Comparison of ENCODE assay signal across 31 cellular contexts in genomic region chr20:8373579-8373978, GRCh38.
"Had no signal": no experiment of that assay in that cellular context is flagged by ENCODE, and none has a peak within 500 bp of the region (broad histone marks: within the 10 kb centered on the region; RNA-seq: fewer than 3 reads in every experiment).

No MANE protein-coding gene starts in this region.

- H3K36me3 ChIP-seq: MG63 had no signal

- H3K4me3 ChIP-seq: MG63 had no signal

- DNase-seq: Karpas-422, MG63, MM.1S, NCI-H1048, NCI-H1092, NCI-H1092 treated with DMSO at 0.1 percent for 48 hours, NCI-H1105, NCI-H1105 treated with DMSO at 0.1 percent for 48 hours, NCI-H1417 treated with DMSO at 0.1 percent for 48 hours, NCI-H1436, NCI-H1436 treated with DMSO at 0.1 percent for 48 hours, NCI-H146, NCI-H1694, NCI-H1694 treated with DMSO at 0.1 percent for 48 hours, NCI-H187 treated with DMSO at 0.1 percent for 48 hours, NCI-H1930, NCI-H2029, NCI-H2029 treated with DMSO at 0.1 percent for 48 hours, NCI-H2081, NCI-H2081 treated with DMSO at 0.1 percent for 48 hours, NCI-H2107, NCI-H2171, NCI-H2171 treated with DMSO at 0.1 percent for 48 hours, NCI-H2227 treated with DMSO at 0.1 percent for 48 hours, NCI-H226, NCI-H345, NCI-H446, NCI-H446 treated with DMSO at 0.1 percent for 48 hours, NCI-H510A, NCI-H510A treated with DMSO at 0.1 percent for 48 hours, NCI-H524 had no signal

- H3K9me3 ChIP-seq: MG63 had no signal

- H3K27me3 ChIP-seq: MG63 had no signal
